In genomic region chr10:17781856-17782255, GRCh38 we compare ENCODE assay signal across 22 cellular contexts. TPM values are rescaled to one million over a fixed set of nuclear protein-coding genes. Genes with fewer than 3 reads are reported as not detected.
DNase-seq lines count a peak whose midpoint lies in the region; ATAC-seq and TF ChIP-seq lines count a peak whose summit lies in the region.
"Had no signal": no experiment of that assay in that cellular context is flagged by ENCODE, and none has a peak within 500 bp of the region (broad histone marks: within the 10 kb centered on the region; RNA-seq: fewer than 3 reads in every experiment).

No MANE protein-coding gene starts in this region.

- H3K27me3 ChIP-seq in BE2C (no peaks in the 10 kb centered on the region), Panc1 (ENCODE audit: control insufficient read depth, insufficient read depth, low read length) (no peaks in the 10 kb centered on the region), colonic mucosa (no peaks in the 10 kb centered on the region)
- H3K27me3 ChIP-seq: adrenal gland, cardiac muscle cell, tibial artery had no signal

- DNase-seq in BE2C (peak; percentile 32), Panc1 (ENCODE audit: low read depth, low spot score) (no peak), erythroblast (lab: John Stamatoyannopoulos, UW) (peak; percentile 7 to 16), NCI-H510A treated with DMSO at 0.1 percent for 48 hours (lab: John Stamatoyannopoulos, UW) (no peak), colonic mucosa (no peak), endothelial cell (ENCODE audit: low spot score) (no peak)
- no peak for DNase-seq in stimulated activated CD4-positive, alpha-beta T cell treated with anti-CD3 and anti-CD28 coated beads, Interleukin-2, amount 100 ng/mL, for 24 hours
- DNase-seq: activated CD4-positive, CD25-positive, alpha-beta regulatory T cell treated with anti-CD3 and anti-CD28 coated beads, Interleukin-2, amount 50 U/mL, for 72 hours; activated effector memory CD4-positive, alpha-beta T cell treated with Interleukin-2 at 50 U/mL for 16 hours; adrenal gland; effector CD8-positive, alpha-beta T cell; kidney; NCI-H1092; NCI-H2107; NK-92 treated with Interleukin-12 subunit alpha and Interleukin-12 subunit beta, amount 100 ng/mL, for 24 hours; stimulated activated naive CD4-positive, alpha-beta T cell; tibial artery had no signal

- H3K4me1 ChIP-seq in BE2C: peaks cover 22% of the 10 kb centered on the region
- peaks cover 28% of the 10 kb centered on the region for H3K4me1 ChIP-seq in Panc1 (ENCODE audit: control insufficient read depth, insufficient read depth, low read length)
- H3K4me1 ChIP-seq in colonic mucosa: no peaks in the 10 kb centered on the region

- in situ Hi-C loops in Panc1 (cut with HindIII; ENCODE audit: low pct_unique_long_range_greater_than_20kb, low sequenced_read_pairs): no loop called here

- peaks cover 3% of the 10 kb centered on the region for H3K36me3 Mint-ChIP-seq in endothelial cell (ENCODE audit: low read depth, unreplicated experiment)

- H3K36me3 ChIP-seq in BE2C (no peaks in the 10 kb centered on the region), Panc1 (ENCODE audit: control insufficient read depth, insufficient read depth, low read length) (no peaks in the 10 kb centered on the region), colonic mucosa (no peaks in the 10 kb centered on the region)
- H3K36me3 ChIP-seq: adrenal gland, cardiac muscle cell, tibial artery had no signal

- CTCF ChIA-PET in Panc1 (lab: Charles Lee): no interaction called here

- TF ChIP-seq POLR2A in erythroblast (IDR thresholded peaks at IDR 0.05; ENCODE audit: low read length): no peak

- no peak overlapping the region for H3K9ac ChIP-seq in colonic mucosa (ENCODE audit: low read depth in 2 of 2, low read length in 2 of 2)

- intact Hi-C loops in Panc1 (cut with micrococcal nuclease; ENCODE audit: unreplicated experiment): no loop called here
- intact Hi-C loops in colonic mucosa (cut with DNase I): no loop called here

- peaks cover 26% of the 10 kb centered on the region for H3K4me1 Mint-ChIP-seq in endothelial cell (ENCODE audit: unreplicated experiment)

- no TSS peak for BruUV-seq in Panc1 (replicated peaks; lab: Mats Ljungman, UMichigan)

- H3K4me3 Mint-ChIP-seq in endothelial cell (ENCODE audit: unreplicated experiment): no peak overlapping the region
- H3K4me3 Mint-ChIP-seq: IgD-negative memory B cell had no signal

- no peak for ATAC-seq in Panc1

- H3K27ac ChIP-seq in Panc1 (ENCODE audit: low read length): peak overlapping the region; percentile 68; the same call in 1 of the 2 replicates
- no peak overlapping the region for H3K27ac ChIP-seq in colonic mucosa
- H3K27ac ChIP-seq: adrenal gland, cardiac muscle cell, tibial artery had no signal

- H3K27me3 Mint-ChIP-seq in endothelial cell (ENCODE audit: unreplicated experiment): no peaks in the 10 kb centered on the region

- POLR2A ChIA-PET in Panc1 (lab: Charles Lee): interaction anchor here (0.6 kb wide), 1 partner anchor 447 kb away, joined by 9 read pairs; no protein-coding TSS in a partner anchor

- no peaks in the 10 kb centered on the region for H3K9me3 ChIP-seq in BE2C
- H3K9me3 ChIP-seq in Panc1 (ENCODE audit: control insufficient read depth, insufficient read depth, low read depth, low read length): no peaks in the 10 kb centered on the region
- H3K9me3 ChIP-seq in colonic mucosa: no peaks in the 10 kb centered on the region
- H3K9me3 ChIP-seq: adrenal gland, tibial artery had no signal

- no peak overlapping the region for H3K4me3 ChIP-seq in BE2C (ENCODE audit: low read depth, low read length)
- H3K4me3 ChIP-seq in Panc1 (ENCODE audit: low read depth in 2 of 2, low read length in 2 of 2): no peak overlapping the region
- no peak overlapping the region for H3K4me3 ChIP-seq in colonic mucosa
- H3K4me3 ChIP-seq: adrenal gland, cardiac muscle cell, tibial artery had no signal

- H3K27ac Mint-ChIP-seq in endothelial cell (ENCODE audit: unreplicated experiment): no peak overlapping the region
- H3K27ac Mint-ChIP-seq: IgD-negative memory B cell had no signal

- peak; percentile 53 for TF ChIP-seq CTCF in BE2C (IDR thresholded peaks at IDR 0.05; ENCODE audit: low read depth, low read length)
- peak; percentile 23; the same call in 1 of the 3 replicates for TF ChIP-seq CTCF in GM12872 (IDR thresholded peaks at IDR 0.05; ENCODE audit: insufficient read depth, low read depth, low read length)
- TF ChIP-seq CTCF in Panc1 (IDR thresholded peaks at IDR 0.05): peak; percentile 42
- no peak for TF ChIP-seq CTCF in colonic mucosa (IDR thresholded peaks at IDR 0.05)
- TF ChIP-seq CTCF in endothelial cell (IDR thresholded peaks at IDR 0.05; ENCODE audit: unreplicated experiment): no peak

- H3K9me3 Mint-ChIP-seq in endothelial cell (ENCODE audit: unreplicated experiment): no peaks in the 10 kb centered on the region
- H3K9me3 Mint-ChIP-seq: IgD-negative memory B cell had no signal

RNA-seq across cellular contexts. Expression of gene MRC1, which starts 27.3 kb away (rescaled TPM):
- polyA plus RNA-seq in BE2C (2012; ENCODE audit: insufficient read depth, insufficient read length, low read depth): 1.5 TPM
- total RNA-seq in Panc1 (2021; ENCODE audit: unreplicated experiment) (0.21 TPM), colonic mucosa (10 to 100 TPM in 1 of 2 donors, 1 to 10 TPM in 1; 9.2 to 19.2 TPM), endothelial cell (ENCODE audit: unreplicated experiment) (35.7 TPM)
- not detected for polyA plus RNA-seq in Panc1 (2012; ENCODE audit: insufficient read length)
- total RNA-seq: T-helper 2 cell treated with Interferon-gamma antibody and Interleukin-4, amounts not matched to agents 100 ng/mL and 5 ng/mL, for 36 hours had no signal
- polyA plus RNA-seq: IgD-negative memory B cell, neural cell had no signal

RNA-seq across cellular contexts. Expression of gene TMEM236, which starts 29.9 kb away (rescaled TPM):
- 0.23 TPM for polyA plus RNA-seq in BE2C (2012; ENCODE audit: insufficient read depth, insufficient read length, low read depth)
- total RNA-seq in Panc1 (2021; ENCODE audit: unreplicated experiment): 0.05 TPM
- polyA plus RNA-seq in Panc1 (2012; ENCODE audit: insufficient read length): not detected
- total RNA-seq in colonic mucosa: 10 to 100 TPM; 16.6 to 57.4 TPM
- 0.05 TPM for total RNA-seq in endothelial cell (ENCODE audit: unreplicated experiment)
- total RNA-seq: cardiac muscle cell had no signal
- polyA plus RNA-seq: IgD-negative memory B cell had no signal

Comparison
In these comparisons a context has a peak if more than half of its experiments do, and no peak if none do; other contexts are left out.
1. DNase-seq: peak in BE2C (single experiment) and erythroblast (2 of 2); none in Panc1 (single experiment), NCI-H510A treated with DMSO at 0.1 percent for 48 hours (single experiment), colonic mucosa (single experiment), endothelial cell (single experiment) and stimulated activated CD4-positive, alpha-beta T cell treated with anti-CD3 and anti-CD28 coated beads, Interleukin-2, amount 100 ng/mL, for 24 hours (0 of 2).
2. CTCF ChIP-seq: peak in BE2C (single experiment), GM12872 (single experiment) and Panc1 (single experiment); none in colonic mucosa (single experiment) and endothelial cell (single experiment).
3. RNA of gene TMEM236, which starts 29.9 kb away (total RNA-seq): 16.6 to 57.4 TPM in colonic mucosa; 0.05 TPM in Panc1 (single experiment) and 0.05 TPM in endothelial cell (single experiment); every median in the first group is over 10 times any median in the second.